Comparison of ENCODE assay signal across 20 cellular contexts in genomic region chr3:185313693-185314246, GRCh38. TPM values are rescaled to one million over a fixed set of nuclear protein-coding genes. Genes with fewer than 3 reads are reported as not detected.
DNase-seq lines count a peak whose midpoint lies in the region; ATAC-seq and TF ChIP-seq lines count a peak whose summit lies in the region.
"Had no signal": no experiment of that assay in that cellular context is flagged by ENCODE, and none has a peak within 500 bp of the region (broad histone marks: within the 10 kb centered on the region; RNA-seq: fewer than 3 reads in every experiment).

No MANE protein-coding gene starts in this region.

- intact Hi-C loops in adrenal gland (cut with DNase I) (no loop called here), lower lobe of right lung (cut with DNase I) (no loop called here), sciatic nerve (cut with DNase I) (no loop called here), body of pancreas (cut with DNase I) (no loop called here)

- WGBS in adrenal gland, 4 donors: 48 to 56% (median 50%) methylated on average over 3 of the region's 3 CpGs
- 70 to 81% methylated on average over 3 of the region's 3 CpGs for WGBS in body of pancreas, 2 donors

- H3K27me3 ChIP-seq in adrenal gland: no peaks in the 10 kb centered on the region
- no peaks in the 10 kb centered on the region for H3K27me3 ChIP-seq in lower lobe of right lung (ENCODE audit: low read depth)
- H3K27me3 ChIP-seq in body of pancreas: no peaks in the 10 kb centered on the region
- H3K27me3 ChIP-seq: BLaER1 had no signal

- H3K36me3 ChIP-seq in adrenal gland (replicated peaks in 1 of 2): no peaks in the 10 kb centered on the region
- H3K36me3 ChIP-seq in lower lobe of right lung: no peaks in the 10 kb centered on the region
- H3K36me3 ChIP-seq in body of pancreas (replicated peaks in 1 of 2; ENCODE audit: insufficient read depth in 1 of 2, low read depth in 2 of 2): no peaks in the 10 kb centered on the region
- H3K36me3 ChIP-seq: BLaER1 had no signal

- TF ChIP-seq POLR2A in adrenal gland (IDR thresholded peaks at IDR 0.05): no peak
- no peak for TF ChIP-seq POLR2A in body of pancreas (IDR thresholded peaks at IDR 0.05)

- DNase-seq in adrenal gland (peak in 6 of 7 donors; percentile 48 to 78 (median 66)), fibroblast of peridontal ligament (ENCODE audit: extremely low read depth) (peak; percentile 19), lower lobe of right lung (no peak), sciatic nerve (ENCODE audit: low spot score) (no peak), body of pancreas (no peak), 8988T (no peak), cortex of kidney (lab: John Stamatoyannopoulos, UW) (no peak)
- DNase-seq: CD4-positive, alpha-beta memory T cell; GOT3; NCI-H1092 treated with DMSO at 0.1 percent for 48 hours; NCI-H146; NCI-H2081 treated with DMSO at 0.1 percent for 48 hours; NCI-H510A; NCI-H748 treated with DMSO at 0.1 percent for 48 hours; NK-92 treated with Interleukin-12 subunit alpha and Interleukin-12 subunit beta, amount 100 ng/mL, for 24 hours had no signal

- ATAC-seq in lower lobe of right lung (peak; percentile 17 to 38), sciatic nerve (peak; percentile 48), body of pancreas (no peak), GM19452 (IDR thresholded peaks at IDR 0.05; ENCODE audit: unreplicated experiment) (no peak)
- ATAC-seq: A549, GM12878, Right ventricle myocardium inferior had no signal

- H3K9me3 ChIP-seq in adrenal gland (replicated peaks in 1 of 3): no peaks in the 10 kb centered on the region
- peaks cover 3% of the 10 kb centered on the region for H3K9me3 ChIP-seq in lower lobe of right lung
- H3K9me3 ChIP-seq in body of pancreas: no peaks in the 10 kb centered on the region

- H3K4me1 ChIP-seq in adrenal gland (replicated peaks in 1 of 2): peaks cover 21 to 32% of the 10 kb centered on the region in 2 donors
- peaks cover 15% of the 10 kb centered on the region for H3K4me1 ChIP-seq in lower lobe of right lung
- peaks cover 19% of the 10 kb centered on the region for H3K4me1 ChIP-seq in body of pancreas
- H3K4me1 ChIP-seq: BLaER1 had no signal

- H3K27ac ChIP-seq in adrenal gland (peak overlapping the region in 4 of 5 donors; percentile 30 to 69 (median 48)), lower lobe of right lung (peak overlapping the region; percentile 39), body of pancreas (no peak overlapping the region)
- H3K27ac ChIP-seq: BLaER1 had no signal

- no peak for TF ChIP-seq CTCF in adrenal gland (IDR thresholded peaks at IDR 0.05)
- TF ChIP-seq CTCF in lower lobe of right lung (IDR thresholded peaks at IDR 0.05): no peak
- TF ChIP-seq CTCF in body of pancreas (IDR thresholded peaks at IDR 0.05): no peak

- H3K4me3 ChIP-seq in adrenal gland (no peak overlapping the region), lower lobe of right lung (no peak overlapping the region), body of pancreas (no peak overlapping the region)
- H3K4me3 ChIP-seq: A549, BLaER1, GM12878 had no signal

RNA-seq across cellular contexts. Expression of gene MAP3K13, which starts 49.2 kb away (rescaled TPM):
- total RNA-seq in adrenal gland: 10 to 100 TPM; 34.4 to 66.0 (median 50.9) TPM
- 10 to 100 TPM; 30.1 to 46.8 (median 45.4) TPM for polyA plus RNA-seq in adrenal gland
- total RNA-seq in lower lobe of right lung: 35.4 TPM
- total RNA-seq in sciatic nerve: 22.2 TPM
- total RNA-seq in body of pancreas: 10 to 100 TPM; 20.0 to 27.4 TPM

RNA-seq across cellular contexts. Expression of gene EHHADH, which starts 59.9 kb away (rescaled TPM):
- total RNA-seq in adrenal gland (1 to 10 TPM; 2.4 to 7.8 (median 6.3) TPM), lower lobe of right lung (11.5 TPM), sciatic nerve (6.2 TPM), body of pancreas (1 to 10 TPM; 8.3 to 9.2 TPM)
- 1 to 10 TPM; 1.6 to 3.1 (median 1.7) TPM for polyA plus RNA-seq in adrenal gland

Comparison
In these comparisons a context has a peak if more than half of its experiments do, and no peak if none do; other contexts are left out.
1. DNase-seq: peak in adrenal gland (6 of 7) and fibroblast of peridontal ligament (single experiment); none in lower lobe of right lung (single experiment), sciatic nerve (single experiment), body of pancreas (0 of 4), 8988T (single experiment) and cortex of kidney (single experiment).
2. H3K27ac ChIP-seq: peak in adrenal gland (4 of 5) and lower lobe of right lung (single experiment); none in body of pancreas (0 of 4).
3. ATAC-seq: peak in lower lobe of right lung (2 of 2) and sciatic nerve (single experiment); none in body of pancreas (single experiment) and GM19452 (single experiment).